19 cellular contexts compared by ENCODE assay signal in genomic region chr1:37714689-37715088, GRCh38. TPM values are rescaled to one million over a fixed set of nuclear protein-coding genes. Genes with fewer than 3 reads are reported as not detected.
A peak's percentile ranks its signal among the peaks of the same experiment; 100 is the strongest.
DNase-seq lines count a peak whose midpoint lies in the region; ATAC-seq and TF ChIP-seq lines count a peak whose summit lies in the region.
"Had no signal": no experiment of that assay in that cellular context is flagged by ENCODE, and none has a peak within 500 bp of the region (broad histone marks: within the 10 kb centered on the region; RNA-seq: fewer than 3 reads in every experiment).

No MANE protein-coding gene starts in this region.

- peak; percentile 97 to 98 for ATAC-seq in gastrocnemius medialis
- no peak for ATAC-seq in activated naive CD8-positive, alpha-beta T cell treated with anti-CD3 and anti-CD28 coated beads, Interleukin-2, amount 50 U/mL, for 24 hours
- ATAC-seq: CD8-positive, alpha-beta T cell had no signal

- H3K4me1 Mint-ChIP-seq in activated naive CD8-positive, alpha-beta T cell treated with anti-CD3 and anti-CD28 coated beads, Interleukin-2, amount 50 U/mL, for 24 hours = no peaks in the 10 kb centered on the region
- H3K4me1 Mint-ChIP-seq: B cell; CD4-positive, CD25-positive, alpha-beta regulatory T cell had no signal

- peaks cover 2% of the 10 kb centered on the region for H3K36me3 Mint-ChIP-seq in activated naive CD8-positive, alpha-beta T cell treated with anti-CD3 and anti-CD28 coated beads, Interleukin-2, amount 50 U/mL, for 24 hours (ENCODE audit: low read depth)
- H3K36me3 Mint-ChIP-seq: CD8-positive, alpha-beta T cell had no signal

- no peak overlapping the region for H3K4me3 Mint-ChIP-seq in activated naive CD8-positive, alpha-beta T cell treated with anti-CD3 and anti-CD28 coated beads, Interleukin-2, amount 50 U/mL, for 24 hours
- H3K4me3 Mint-ChIP-seq: B cell; CD4-positive, CD25-positive, alpha-beta regulatory T cell; CD8-positive, alpha-beta T cell; HFFc6 had no signal

- H3K4me3 ChIP-seq in right atrium auricular region (no peak overlapping the region), gastrocnemius medialis (no peak overlapping the region)
- H3K4me3 ChIP-seq: BLaER1, HAP-1 had no signal

- H3K27me3 Mint-ChIP-seq in activated naive CD8-positive, alpha-beta T cell treated with anti-CD3 and anti-CD28 coated beads, Interleukin-2, amount 50 U/mL, for 24 hours = peaks cover 2% of the 10 kb centered on the region
- H3K27me3 Mint-ChIP-seq: B cell; CD4-positive, CD25-positive, alpha-beta regulatory T cell had no signal

- no peaks in the 10 kb centered on the region for H3K9me3 ChIP-seq in right atrium auricular region
- no peaks in the 10 kb centered on the region for H3K9me3 ChIP-seq in gastrocnemius medialis
- H3K9me3 ChIP-seq: BLaER1, Caco-2, HAP-1 had no signal

- TF ChIP-seq POLR2A in gastrocnemius medialis (IDR thresholded peaks at IDR 0.05) = no peak

- no peak overlapping the region for H3K27ac Mint-ChIP-seq in activated naive CD8-positive, alpha-beta T cell treated with anti-CD3 and anti-CD28 coated beads, Interleukin-2, amount 50 U/mL, for 24 hours
- H3K27ac Mint-ChIP-seq: B cell; CD8-positive, alpha-beta T cell; HFFc6 had no signal

- H3K9me3 Mint-ChIP-seq in activated naive CD8-positive, alpha-beta T cell treated with anti-CD3 and anti-CD28 coated beads, Interleukin-2, amount 50 U/mL, for 24 hours = no peaks in the 10 kb centered on the region
- H3K9me3 Mint-ChIP-seq: CD8-positive, alpha-beta T cell; HFFc6 had no signal

- H3K36me3 ChIP-seq in right atrium auricular region = no peaks in the 10 kb centered on the region
- no peaks in the 10 kb centered on the region for H3K36me3 ChIP-seq in gastrocnemius medialis

- TF ChIP-seq CTCF in right atrium auricular region (IDR thresholded peaks at IDR 0.05) = no peak
- no peak for TF ChIP-seq CTCF in gastrocnemius medialis (IDR thresholded peaks at IDR 0.05 in 4 of 5, conservative IDR thresholded peaks at IDR 0.05 in 1 of 5)

- no peaks in the 10 kb centered on the region for H3K4me1 ChIP-seq in right atrium auricular region
- H3K4me1 ChIP-seq in gastrocnemius medialis = peaks cover 3% of the 10 kb centered on the region in 2 donors
- H3K4me1 ChIP-seq: BLaER1, Caco-2, HAP-1 had no signal

- DNase-seq in cardiac septum (ENCODE audit: low spot score) = peak; percentile 49
- DNase-seq in right atrium auricular region (ENCODE audit: low spot score) = no peak
- peak; percentile 16 for DNase-seq in posterior vena cava (ENCODE audit: low spot score)
- DNase-seq in gastrocnemius medialis = peak; percentile 55 to 77
- DNase-seq in medulla oblongata (ENCODE audit: extremely low spot score) = no peak
- no peak for DNase-seq in SKM-1 (lab: John Stamatoyannopoulos, UW; ENCODE audit: unreplicated experiment)
- no peak for DNase-seq in activated naive CD8-positive, alpha-beta T cell treated with anti-CD3 and anti-CD28 coated beads, Interleukin-2, amount 50 U/mL, for 24 hours
- DNase-seq: Caco-2; CD4-positive, CD25-positive, alpha-beta regulatory T cell; CD8-positive, alpha-beta T cell; DMS153; DND-41; GOT3; HFFc6 had no signal

- no peaks in the 10 kb centered on the region for H3K27me3 ChIP-seq in right atrium auricular region
- H3K27me3 ChIP-seq in gastrocnemius medialis = no peaks in the 10 kb centered on the region
- H3K27me3 ChIP-seq: BLaER1 had no signal

- intact Hi-C loops in cardiac septum (cut with DNase I) (no loop called here), posterior vena cava (cut with DNase I) (no loop called here), gastrocnemius medialis (cut with DNase I; ENCODE audit: low total_unique reads) (no loop called here)

- in situ Hi-C loops in gastrocnemius medialis (cut with MboI; ENCODE audit: low sequenced_read_pairs in 4 of 4) = no loop called here

- H3K27ac ChIP-seq in right atrium auricular region (no peak overlapping the region), gastrocnemius medialis (peak overlapping the region; percentile 42 to 68 (median 60))
- H3K27ac ChIP-seq: 22Rv1, BLaER1, C4-2B had no signal

RNA-seq across cellular contexts. Expression of gene CDCA8, which starts 22.4 kb away (rescaled TPM):
- total RNA-seq in cardiac septum (0.27 TPM), right atrium auricular region (under 1 TPM; 0.48 to 0.55 TPM), posterior vena cava (under 1 TPM; 0.42 to 0.48 TPM), gastrocnemius medialis (1 to 10 TPM in 1 of 4 donors, under 1 TPM in 2, not detected in 1; 0.46 to 1.5 (median 0.60) TPM)

RNA-seq across cellular contexts. Expression of gene EPHA10, which starts 50.2 kb away (rescaled TPM):
- not detected for total RNA-seq in cardiac septum
- under 1 TPM in 1 of 2 donors, not detected in 1; 0.22 TPM for total RNA-seq in right atrium auricular region
- under 1 TPM in 1 of 2 donors, not detected in 1; 0.05 TPM for total RNA-seq in posterior vena cava
- under 1 TPM in 1 of 4 donors, not detected in 3; 0.17 TPM for total RNA-seq in gastrocnemius medialis
- total RNA-seq: CD4-positive, CD25-positive, alpha-beta regulatory T cell; CD8-positive, alpha-beta T cell; HFFc6 had no signal

Comparison
In these comparisons a context has a peak if more than half of its experiments do, and no peak if none do; other contexts are left out.
1. DNase-seq: peak in cardiac septum (single experiment), posterior vena cava (single experiment) and gastrocnemius medialis (2 of 2); none in right atrium auricular region (single experiment), medulla oblongata (single experiment), SKM-1 (single experiment) and activated naive CD8-positive, alpha-beta T cell treated with anti-CD3 and anti-CD28 coated beads, Interleukin-2, amount 50 U/mL, for 24 hours (single experiment).
2. H3K27ac ChIP-seq: peak in gastrocnemius medialis (4 of 4); none in right atrium auricular region (0 of 2).